Comparison of ENCODE assay signal across 8 cellular contexts in genomic region chr9:135500525-135501260, GRCh38. TPM values are rescaled to one million over a fixed set of nuclear protein-coding genes. Genes with fewer than 3 reads are reported as not detected.
DNase-seq lines count a peak whose midpoint lies in the region; ATAC-seq and TF ChIP-seq lines count a peak whose summit lies in the region.

TSS of gene MRPS2 (plus strand) at chr9:135500682. CDS start at chr9:135500711, 29 bp downstream.

- TF ChIP-seq POLR2A in IMR-90 (IDR thresholded peaks at IDR 0.05; ENCODE audit: low read depth, low read length) (no peak; the same call in 1 of the 2 replicates), Raji (IDR thresholded peaks at IDR 0.05; ENCODE audit: insufficient read depth, low read depth, low read length) (peak; percentile 78)

- intact Hi-C loops in IMR-90 (cut with micrococcal nuclease), result no loop called here

- H3K4me3 Mint-ChIP-seq in neural progenitor cell, result peak within 1 kb of the TSS; percentile 90

- H3K9ac ChIP-seq in IMR-90 (ENCODE audit: low read depth, low read length), result peak within 1 kb of the TSS; percentile 62
- H3K9ac ChIP-seq in neural progenitor cell, result peak within 1 kb of the TSS; percentile 86
- peak within 1 kb of the TSS; percentile 73 to 84 for H3K9ac ChIP-seq in stomach smooth muscle (ENCODE audit: low read length in 2 of 2)

- TF ChIP-seq CTCF in IMR-90 (conservative IDR thresholded peaks at IDR 0.05; ENCODE audit: low read depth, low read length), result peak; percentile 92
- TF ChIP-seq CTCF in fibroblast of villous mesenchyme (IDR thresholded peaks at IDR 0.05; ENCODE audit: insufficient read depth, low read depth, low read length), result peak; percentile 91
- peak; percentile 83 for TF ChIP-seq CTCF in neural progenitor cell (IDR thresholded peaks at IDR 0.05)

- H3K4me1 ChIP-seq in IMR-90 (ENCODE audit: control insufficient read depth, insufficient read depth, low read length) (peaks cover 6% of the 10 kb centered on the region; the same call in 1 of the 2 replicates), neural progenitor cell (peaks cover 9% of the 10 kb centered on the region), stomach smooth muscle (ENCODE audit: control insufficient read depth, insufficient read depth, low read length) (peaks cover 27% of the 10 kb centered on the region)

- 2% methylated on average over 19 of the region's 92 CpGs; no CpG with 5 or more reads in 1 of the 2 experiments for WGBS in IMR-90 (ENCODE audit: extremely low coverage in 2 of 2, insufficient read length in 1 of 2), 2 experiments

- POLR2A ChIA-PET in IMR-90 (lab: Charles Lee; ENCODE audit: unreplicated experiment), result no interaction called here

- H4K91ac ChIP-seq in IMR-90 (ENCODE audit: insufficient read depth, low read depth, low read length), result peak within 1 kb of the TSS; percentile 6

- H3K36me3 Mint-ChIP-seq in neural progenitor cell, result peaks cover 14% of the 10 kb centered on the region

- no peaks in the 10 kb centered on the region for H3K9me3 Mint-ChIP-seq in neural progenitor cell

- H3K27ac Mint-ChIP-seq in neural progenitor cell, result peak within 1 kb of the TSS; percentile 81

- H3K4me1 Mint-ChIP-seq in neural progenitor cell, result peaks cover 18% of the 10 kb centered on the region

- peaks cover 20% of the 10 kb centered on the region for H3K79me2 ChIP-seq in neural progenitor cell (ENCODE audit: low read depth)

- peaks cover 22% of the 10 kb centered on the region for H3F3A ChIP-seq in neural progenitor cell (ENCODE audit: low read depth)

- DNase-seq in DMS 273 treated with DMSO at 0.1 percent for 48 hours (lab: John Stamatoyannopoulos, UW) (peak; percentile 47), IMR-90 (peak; percentile 81), fibroblast of villous mesenchyme (ENCODE audit: low read depth) (peak; percentile 88), neural progenitor cell (ENCODE audit: low spot score) (peak; percentile 97)
- peak; percentile 95 for DNase-seq in activated effector memory CD4-positive, alpha-beta T cell treated with anti-CD3 and anti-CD28 coated beads, Interleukin-2, amount 50 U/mL, for 16 hours

- no peak within 1 kb of the TSS for H2AK5ac ChIP-seq in IMR-90 (ENCODE audit: low read depth, low read length)

- peak within 1 kb of the TSS; percentile 71; the same call in 1 of the 2 replicates for H3K14ac ChIP-seq in IMR-90 (replicated peaks; ENCODE audit: low read depth, low read length)

- H3K18ac ChIP-seq in IMR-90 (ENCODE audit: low read depth, low read length), result no peak within 1 kb of the TSS

- peak within 1 kb of the TSS; percentile 19; the same call in 1 of the 2 replicates for H2BK120ac ChIP-seq in IMR-90 (ENCODE audit: low read depth, low read length)

- peak within 1 kb of the TSS; percentile 11; the same call in 1 of the 2 replicates for H3K56ac ChIP-seq in IMR-90 (ENCODE audit: extremely low read depth, insufficient read depth, low read length)

- no peaks in the 10 kb centered on the region for H3K9me1 ChIP-seq in IMR-90 (ENCODE audit: insufficient read depth, low read length)

- H3K36me3 ChIP-seq in IMR-90 (ENCODE audit: control insufficient read depth, insufficient read depth, low read length) (peaks cover 27% of the 10 kb centered on the region), neural progenitor cell (no peaks in the 10 kb centered on the region), stomach smooth muscle (ENCODE audit: control insufficient read depth in 2 of 2, insufficient read depth in 2 of 2, low read length in 2 of 2) (peaks cover 8 to 25% of the 10 kb centered on the region in 2 donors)

- CTCF ChIA-PET in IMR-90 (lab: Yijun Ruan, JAX), result no interaction called here

- TF ChIP-seq RAD21 in IMR-90 (IDR thresholded peaks at IDR 0.05; ENCODE audit: low read length), result no peak

- H3K27me3 ChIP-seq in IMR-90 (ENCODE audit: control insufficient read depth, insufficient read depth, low read length) (no peaks in the 10 kb centered on the region), neural progenitor cell (peaks cover 12% of the 10 kb centered on the region), stomach smooth muscle (ENCODE audit: control insufficient read depth in 1 of 2, insufficient read depth in 2 of 2, low read length in 2 of 2) (no peaks in the 10 kb centered on the region)

- peak within 1 kb of the TSS; percentile 65 for H2BK5ac ChIP-seq in IMR-90 (ENCODE audit: low read depth, low read length, poor library complexity, severe bottlenecking)

- H3K4ac ChIP-seq in IMR-90 (ENCODE audit: low read depth, low read length), result peak within 1 kb of the TSS; percentile 72

- in situ Hi-C loops in IMR-90 (cut with MboI; ENCODE audit: low sequenced_read_pairs), result no loop called here

- H2BK15ac ChIP-seq in IMR-90 (ENCODE audit: low read depth, low read length), result no peak within 1 kb of the TSS

- no peaks in the 10 kb centered on the region for H3K27me3 Mint-ChIP-seq in neural progenitor cell (ENCODE audit: insufficient read depth, low read depth)

- H3K9me3 ChIP-seq in IMR-90 (ENCODE audit: control insufficient read depth, insufficient read depth, low read length) (no peaks in the 10 kb centered on the region), neural progenitor cell (ENCODE audit: low read depth) (no peaks in the 10 kb centered on the region), stomach smooth muscle (ENCODE audit: control insufficient read depth in 2 of 2, low read length in 2 of 2) (no peaks in the 10 kb centered on the region)

- H4K20me1 ChIP-seq in IMR-90 (ENCODE audit: insufficient read depth, low read length) (peaks cover 35% of the 10 kb centered on the region), neural progenitor cell (ENCODE audit: low read depth) (peaks cover 36% of the 10 kb centered on the region)

- H2AFZ ChIP-seq in IMR-90 (replicated peaks; ENCODE audit: low read length, poor library complexity), result peak within 1 kb of the TSS; percentile 98
- H2AFZ ChIP-seq in neural progenitor cell (replicated peaks), result peak within 1 kb of the TSS; percentile 84

- peak within 1 kb of the TSS; percentile 80 for H3K23ac ChIP-seq in IMR-90 (ENCODE audit: low read depth, low read length)

- peaks cover 4 to 37% of the 10 kb centered on the region in 2 experiments for H3K79me1 ChIP-seq in IMR-90 (ENCODE audit: low read depth in 1 of 2, low read length in 2 of 2)

- peak within 1 kb of the TSS; percentile 13; the same call in 1 of the 2 replicates for H4K5ac ChIP-seq in IMR-90 (ENCODE audit: low read depth, low read length)

- H3K4me3 ChIP-seq in IMR-90 (ENCODE audit: insufficient read depth, low read depth, low read length), result peak within 1 kb of the TSS; percentile 89
- peak within 1 kb of the TSS; percentile 87 for H3K4me3 ChIP-seq in fibroblast of villous mesenchyme (ENCODE audit: low read depth, low read length)
- peak within 1 kb of the TSS; percentile 91 for H3K4me3 ChIP-seq in neural progenitor cell
- peak within 1 kb of the TSS; percentile 86 to 88 for H3K4me3 ChIP-seq in stomach smooth muscle (ENCODE audit: low read length in 2 of 2)

- H3K4me2 ChIP-seq in IMR-90 (ENCODE audit: low read depth, low read length), result peak within 1 kb of the TSS; percentile 84
- H3K4me2 ChIP-seq in neural progenitor cell, result peak within 1 kb of the TSS; percentile 79

- no peak within 1 kb of the TSS for H2BK20ac ChIP-seq in IMR-90 (ENCODE audit: low read depth, low read length)

- dilution Hi-C loops in IMR-90 (cut with HindIII; ENCODE audit: low sequenced_read_pairs, unreplicated experiment), result no loop called here

- H4K8ac ChIP-seq in IMR-90 (ENCODE audit: low read depth in 2 of 2, low read length in 2 of 2), result peak within 1 kb of the TSS; percentile 75 to 78

- peak within 1 kb of the TSS; percentile 97 for H2AK9ac ChIP-seq in IMR-90 (replicated peaks; ENCODE audit: low read depth, low read length, poor library complexity)

- no TSS peak for BruUV-seq in IMR-90 (replicated peaks; lab: Mats Ljungman, UMichigan)

- H3K27ac ChIP-seq in IMR-90 (ENCODE audit: insufficient read depth, low read length), result peak within 1 kb of the TSS; percentile 79
- no peak within 1 kb of the TSS for H3K27ac ChIP-seq in neural progenitor cell
- H3K27ac ChIP-seq in stomach smooth muscle (ENCODE audit: low read length), result peak within 1 kb of the TSS; percentile 46

- ATAC-seq in GM21515 (IDR thresholded peaks at IDR 0.05; ENCODE audit: unreplicated experiment) (peak; percentile 79), IMR-90 (ENCODE audit: low read depth) (peak; percentile 92)

TF ChIP-seq in IMR-90, 13 proteins besides CTCF, POLR2A, EP300 and RAD21 (continues in another document):
- TF ChIP-seq CEBPB (IDR thresholded peaks at IDR 0.05; ENCODE audit: low read depth, low read length) (0 out of 2 replicates have a peak, but pooled peaks have one; percentile 15), MAFK (IDR thresholded peaks at IDR 0.05; ENCODE audit: low read depth, low read length) (no peak), FOS (IDR thresholded peaks at IDR 0.05; ENCODE audit: low read depth, low read length) (no peak), NFE2L2 (IDR thresholded peaks at IDR 0.05; ENCODE audit: low read depth, low read length) (no peak), USF2 (IDR thresholded peaks at IDR 0.05; ENCODE audit: low read depth, low read length) (no peak), CHD1 (IDR thresholded peaks at IDR 0.05; ENCODE audit: low read depth, low read length) (0 out of 2 replicates have a peak, but pooled peaks have one; percentile 52), RCOR1 (IDR thresholded peaks at IDR 0.05; ENCODE audit: insufficient replicate concordance, low read length) (no peak), ELK1 (IDR thresholded peaks at IDR 0.05; ENCODE audit: borderline replicate concordance, low read depth, low read length) (no peak), SMC3 (IDR thresholded peaks at IDR 0.05; ENCODE audit: low read depth, low read length) (no peak)

RNA-seq across cellular contexts. Expression of gene MRPS2, which starts in this region (rescaled TPM):
- total RNA-seq in IMR-90 (2012; rRNA removed) (53.1 and 54.4 TPM in 2 replicates), fibroblast of villous mesenchyme (12.1 and 14.5 TPM in 2 replicates), neural progenitor cell (ENCODE audit: low replicate concordance) (23.4 and 43.4 TPM in 2 replicates)
- 104 and 142 TPM in 2 replicates for polyA plus RNA-seq in IMR-90 (2012; rRNA removed)
- polyA plus RNA-seq in IMR-90 (2012; cell fraction: cytosol; rRNA removed), result 57.0 and 155 TPM in 2 replicates
- 92.4 and 172 TPM in 2 replicates for polyA plus RNA-seq in IMR-90 (2012; cell fraction: nucleus; rRNA removed; ENCODE audit: low replicate concordance)

Comparison
In these comparisons a context has a peak if more than half of its experiments do, and no peak if none do; other contexts are left out.
1. DNase-seq: peak in every context shown above with its lines; median percentile 97 in neural progenitor cell; 95 in activated effector memory CD4-positive, alpha-beta T cell treated with anti-CD3 and anti-CD28 coated beads, Interleukin-2, amount 50 U/mL, for 16 hours; 88 in fibroblast of villous mesenchyme; 81 in IMR-90; 47 in DMS 273 treated with DMSO at 0.1 percent for 48 hours.